In the genomic region with DNA sequence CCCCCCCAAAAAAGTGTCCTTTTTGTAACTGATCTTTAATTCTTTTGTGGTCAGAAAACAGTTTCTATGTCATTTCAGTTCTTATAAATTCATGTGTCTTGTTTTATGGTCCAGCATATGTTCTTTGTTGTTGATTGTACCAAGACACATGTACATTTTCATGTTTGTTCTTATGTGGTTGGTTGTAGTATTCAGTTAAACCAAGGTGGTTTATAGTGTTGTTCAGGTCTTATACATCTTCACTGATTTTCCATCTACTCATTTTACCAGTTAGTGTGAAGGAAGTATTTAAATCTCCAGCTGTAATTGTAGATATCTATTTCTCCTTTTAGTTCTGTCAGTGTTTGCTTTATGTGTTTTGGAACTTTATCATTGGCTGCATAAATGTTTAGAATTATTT, we compare ENCODE assay signal across 24 cellular contexts.
"Had no signal": no experiment of that assay in that cellular context is flagged by ENCODE, and none has a peak within 500 bp of the region (broad histone marks: within the 10 kb centered on the region; RNA-seq: fewer than 3 reads in every experiment).

No MANE protein-coding gene starts in this region.

- H3K9me3 ChIP-seq: prostate gland had no signal

- H3K4me3 ChIP-seq: adrenal gland, ascending aorta, coronary artery, esophagus squamous epithelium, gastrocnemius medialis, left lung, lung, prostate gland, spleen, tibial artery had no signal

- H3K27ac Mint-ChIP-seq: activated naive CD8-positive, alpha-beta T cell; activated T-helper 17 cell treated with anti-CD3 and anti-CD28 coated beads, Interleukin-2, amount 50 U/mL, for 72 hours; endodermal cell had no signal

- ATAC-seq: activated T-helper 17 cell treated with anti-CD3 and anti-CD28 coated beads, Interleukin-2, amount 50 U/mL, for 72 hours; gastrocnemius medialis; left lung; natural killer cell had no signal

- H3K4me3 Mint-ChIP-seq: activated naive CD8-positive, alpha-beta T cell; activated T-helper 17 cell treated with anti-CD3 and anti-CD28 coated beads, Interleukin-2, amount 50 U/mL, for 72 hours; endodermal cell; natural killer cell had no signal

- H3K36me3 Mint-ChIP-seq: natural killer cell had no signal

- H3K36me3 ChIP-seq: adrenal gland, ascending aorta, brain microvascular endothelial cell, esophagus squamous epithelium, gastrocnemius medialis, left lung, prostate gland, tibial artery had no signal

- H3K27me3 ChIP-seq: adrenal gland, ascending aorta, brain microvascular endothelial cell, esophagus squamous epithelium, gastrocnemius medialis, left lung, spleen, tibial artery had no signal

- H3K27ac ChIP-seq: adrenal gland, ascending aorta, brain microvascular endothelial cell, coronary artery, esophagus squamous epithelium, gastrocnemius medialis, left lung, spleen, tibial artery had no signal

- H3K4me1 Mint-ChIP-seq: endodermal cell had no signal

- DNase-seq: activated CD4-positive, alpha-beta T cell treated with anti-CD3 and anti-CD28 coated beads, Interleukin-2, amount 50 U/mL, for 1 hour; activated CD4-positive, CD25-positive, alpha-beta regulatory T cell treated with anti-CD3 and anti-CD28 coated beads, Interleukin-2, amount 50 U/mL, for 72 hours; activated naive CD4-positive, alpha-beta T cell; activated T-cell treated with anti-CD3 and anti-CD28 coated beads, Interleukin-2, amount 50 U/mL, for 1 hour; adrenal gland; brain microvascular endothelial cell; endodermal cell; esophagus squamous epithelium; gastrocnemius medialis; hippocampal formation; kidney glomerular epithelial cell; left lung; natural killer cell; spleen; stimulated activated CD4-positive, alpha-beta T cell treated with anti-CD3 and anti-CD28 coated beads, Interleukin-4, amount 100 ng/mL, for 1 hour; stimulated activated naive CD4-positive, alpha-beta T cell treated with Interleukin-2 at 50 U/mL for 16 hours; T1000; tibial artery had no signal

- H3K4me1 ChIP-seq: ascending aorta, prostate gland had no signal

- H3K27me3 Mint-ChIP-seq: activated naive CD8-positive, alpha-beta T cell; activated T-helper 17 cell treated with anti-CD3 and anti-CD28 coated beads, Interleukin-2, amount 50 U/mL, for 72 hours had no signal
